2 cellular contexts compared by ENCODE assay signal in genomic region chr1:42950146-42950480, GRCh38.
TF ChIP-seq lines count a peak whose summit lies in the region.

No MANE protein-coding gene starts in this region.

TF ChIP-seq in A549, 52 proteins besides CTCF, POLR2A, EP300 and RAD21 (continued from another document):
- TF ChIP-seq CHD4 (IDR thresholded peaks at IDR 0.05; ENCODE audit: borderline replicate concordance): no peak
- no peak for TF ChIP-seq MAFK (IDR thresholded peaks at IDR 0.05; ENCODE audit: partially characterized antibody)
- TF ChIP-seq MAX (IDR thresholded peaks at IDR 0.05): no peak
- no peak for TF ChIP-seq NFE2L2 (conservative IDR thresholded peaks at IDR 0.05; ENCODE audit: low read length)
- TF ChIP-seq RNF2 (IDR thresholded peaks at IDR 0.05; ENCODE audit: borderline replicate concordance, low read depth): no peak
- no peak for TF ChIP-seq E2F6 (IDR thresholded peaks at IDR 0.05; ENCODE audit: borderline replicate concordance, low read depth)
- no peak for TF ChIP-seq ZSCAN20 (CRISPR knock-in tag; IDR thresholded peaks at IDR 0.05)
- TF ChIP-seq JUN (IDR thresholded peaks at IDR 0.05): no peak
- TF ChIP-seq NR3C1 (IDR thresholded peaks at IDR 0.05): no peak
- no peak for TF ChIP-seq USF2 (IDR thresholded peaks at IDR 0.05)
- TF ChIP-seq EHMT2 (IDR thresholded peaks at IDR 0.05; ENCODE audit: low read depth): no peak

TF ChIP-seq in HCT116, 20 proteins besides CTCF, POLR2A, EP300 and RAD21 (continued from another document):
- TF ChIP-seq REST (IDR thresholded peaks at IDR 0.05; ENCODE audit: low read depth) (no peak), POLR2AphosphoS5 (IDR thresholded peaks at IDR 0.05; ENCODE audit: low read depth, low read length) (no peak), CEBPB (IDR thresholded peaks at IDR 0.05; ENCODE audit: low read depth) (no peak), SP1 (IDR thresholded peaks at IDR 0.05; ENCODE audit: low read depth) (no peak), ATF3 (IDR thresholded peaks at IDR 0.05) (no peak)
